ENCODE assay signal across 17 cellular contexts in the genomic region with DNA sequence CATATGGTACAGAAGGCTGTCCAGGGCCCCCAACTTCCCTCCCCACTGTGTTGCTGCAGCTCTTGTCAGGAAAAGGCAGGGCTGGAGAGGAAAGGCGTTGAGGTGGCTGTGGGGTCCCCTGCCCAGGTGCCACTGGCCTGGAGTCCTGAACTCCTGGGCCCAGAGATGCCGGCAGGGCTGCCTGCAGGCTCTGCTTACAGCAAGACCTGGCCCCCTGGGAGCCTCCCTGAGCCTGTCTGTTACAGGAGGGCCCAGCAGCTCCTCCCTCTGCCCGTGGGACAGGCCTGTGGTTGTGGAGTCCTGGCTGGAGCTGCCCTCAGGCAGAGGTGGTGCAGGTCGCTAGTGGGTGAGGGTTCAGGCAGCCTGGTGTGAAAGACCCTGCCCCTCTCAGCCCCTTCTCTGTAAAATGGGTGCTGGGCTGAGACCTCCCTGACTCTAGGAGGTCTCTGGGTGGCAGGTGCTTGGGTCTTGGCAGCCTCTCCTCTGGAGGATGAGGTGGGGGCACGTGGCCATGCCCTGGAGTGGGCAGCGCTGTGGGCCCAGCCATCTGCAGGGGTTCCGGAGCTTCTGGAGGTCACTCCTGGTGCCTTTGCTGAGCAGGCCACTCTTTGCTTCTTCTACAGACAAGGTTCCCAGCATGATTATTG. TPM values are rescaled to one million over a fixed set of nuclear protein-coding genes. Genes with fewer than 3 reads are reported as not detected.
"Had no signal": no experiment of that assay in that cellular context is flagged by ENCODE, and none has a peak within 500 bp of the region (broad histone marks: within the 10 kb centered on the region; RNA-seq: fewer than 3 reads in every experiment).

No MANE protein-coding gene starts in this region.

- H3K4me3 Mint-ChIP-seq: activated CD4-positive, alpha-beta T cell treated with anti-CD3 and anti-CD28 coated beads for 36 hours; activated CD8-positive, alpha-beta T cell treated with anti-CD3 and anti-CD28 coated beads for 36 hours; activated naive CD4-positive, alpha-beta T cell treated with anti-CD3 and anti-CD28 coated beads, Interleukin-2, amount 50 U/mL, for 24 hours; natural killer cell; T-helper 17 cell had no signal

- ATAC-seq: activated CD4-positive, alpha-beta T cell treated with anti-CD3 and anti-CD28 coated beads for 36 hours; activated CD8-positive, alpha-beta T cell treated with anti-CD3 and anti-CD28 coated beads for 36 hours; gastroesophageal sphincter; left lung; natural killer cell; psoas muscle; sciatic nerve; T-helper 17 cell had no signal

- H3K4me3 ChIP-seq: adrenal gland, cardiac muscle cell, dorsolateral prefrontal cortex, gastroesophageal sphincter, left lung, psoas muscle, thoracic aorta, uterus had no signal

- H3K27me3 Mint-ChIP-seq: activated CD4-positive, alpha-beta T cell treated with anti-CD3 and anti-CD28 coated beads for 36 hours; activated CD8-positive, alpha-beta T cell treated with anti-CD3 and anti-CD28 coated beads for 36 hours; activated naive CD4-positive, alpha-beta T cell treated with anti-CD3 and anti-CD28 coated beads, Interleukin-2, amount 50 U/mL, for 24 hours had no signal

- H3K36me3 Mint-ChIP-seq: activated naive CD4-positive, alpha-beta T cell treated with anti-CD3 and anti-CD28 coated beads, Interleukin-2, amount 50 U/mL, for 24 hours; natural killer cell had no signal

- DNase-seq: activated CD4-positive, alpha-beta T cell treated with anti-CD3 and anti-CD28 coated beads for 36 hours; activated CD8-positive, alpha-beta T cell treated with anti-CD3 and anti-CD28 coated beads for 36 hours; natural killer cell; psoas muscle; stimulated activated CD4-positive, alpha-beta T cell treated with anti-CD3 and anti-CD28 coated beads, Interleukin-1b, Interleukin-23, amount 100 ng/mL, for 48 hours; T-helper 17 cell; uterus; WERI-Rb-1 had no signal

- H3K27ac Mint-ChIP-seq: activated CD8-positive, alpha-beta T cell treated with anti-CD3 and anti-CD28 coated beads for 36 hours; activated naive CD4-positive, alpha-beta T cell treated with anti-CD3 and anti-CD28 coated beads, Interleukin-2, amount 50 U/mL, for 24 hours; natural killer cell; T-helper 17 cell had no signal

- H3K9me3 Mint-ChIP-seq: activated CD8-positive, alpha-beta T cell treated with anti-CD3 and anti-CD28 coated beads for 36 hours; activated naive CD4-positive, alpha-beta T cell treated with anti-CD3 and anti-CD28 coated beads, Interleukin-2, amount 50 U/mL, for 24 hours; natural killer cell had no signal

RNA-seq across cellular contexts. Expression of a gene that starts 10.0 kb away (rescaled TPM):
- total RNA-seq: activated CD4-positive, alpha-beta T cell treated with anti-CD3 and anti-CD28 coated beads for 36 hours; activated CD8-positive, alpha-beta T cell treated with anti-CD3 and anti-CD28 coated beads for 36 hours; cardiac muscle cell; gastroesophageal sphincter; left lung; natural killer cell; omental fat pad; psoas muscle; sciatic nerve; T-helper 17 cell; thoracic aorta had no signal
